In the genomic region with DNA sequence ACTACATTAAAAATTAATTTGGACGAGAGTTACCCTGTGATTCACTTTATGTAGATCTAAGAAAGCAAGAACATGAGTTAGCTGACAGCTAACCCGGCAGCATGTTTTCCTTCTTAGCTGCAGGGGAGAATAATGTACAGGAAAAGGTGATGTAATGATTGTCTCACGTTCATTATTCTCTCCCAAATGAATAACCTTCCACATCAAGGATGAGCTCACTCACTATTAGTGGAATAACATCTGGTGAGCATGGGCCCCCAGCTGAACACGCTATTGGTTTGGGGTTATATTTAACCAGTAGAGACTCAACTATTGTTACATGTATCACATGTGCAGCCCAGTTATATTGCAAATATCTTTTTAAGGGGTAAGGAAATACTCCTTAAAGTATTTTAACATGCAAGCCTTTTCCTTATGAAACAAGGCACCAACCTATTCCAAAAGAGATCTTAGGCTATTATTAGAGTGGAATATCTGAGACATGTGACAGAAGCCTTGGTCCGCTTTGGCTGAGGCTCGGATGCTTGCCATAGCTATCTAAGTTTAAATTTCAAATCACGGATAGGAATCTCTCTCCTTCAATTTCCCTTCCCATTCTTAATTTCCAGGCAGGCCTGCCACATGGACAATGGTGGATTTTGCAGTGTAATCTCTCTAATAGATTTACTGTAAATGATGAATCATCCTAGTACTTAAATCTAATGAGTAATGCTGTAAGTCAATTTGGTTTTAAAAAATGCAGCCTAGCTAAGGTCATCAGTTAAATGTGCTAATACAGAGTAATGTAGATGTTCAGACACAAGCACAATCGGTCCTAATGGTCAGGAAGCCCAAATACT, we compare ENCODE assay signal across 16 cellular contexts.
DNase-seq lines count a peak whose midpoint lies in the region; ATAC-seq and TF ChIP-seq lines count a peak whose summit lies in the region.
"Had no signal": no experiment of that assay in that cellular context is flagged by ENCODE, and none has a peak within 500 bp of the region (broad histone marks: within the 10 kb centered on the region; RNA-seq: fewer than 3 reads in every experiment).

No MANE protein-coding gene starts in this region.

- H3K4me1 ChIP-seq in left ventricle myocardium inferior (peaks cover 46% of the 10 kb centered on the region), aorta (ENCODE audit: control insufficient read depth in 1 of 2, insufficient read depth in 2 of 2, low read length in 2 of 2) (peaks cover 2 to 5% of the 10 kb centered on the region in 2 donors)

- TF ChIP-seq CTCF in left ventricle myocardium inferior (IDR thresholded peaks at IDR 0.05; ENCODE audit: borderline replicate concordance), result no peak

- H3K27ac ChIP-seq in left ventricle myocardium inferior (replicated peaks) (peak overlapping the region; percentile 62), aorta (ENCODE audit: low read depth in 1 of 2, low read length in 2 of 2) (no peak overlapping the region)
- H3K27ac ChIP-seq: transverse colon had no signal

- peak; percentile 77 for ATAC-seq in Right ventricle myocardium superior (ENCODE audit: poor library complexity)
- no peak for ATAC-seq in Right ventricle myocardium inferior
- ATAC-seq in aorta (ENCODE audit: low FRiP score), result peak; percentile 15
- ATAC-seq in GM19395 (IDR thresholded peaks at IDR 0.05; ENCODE audit: unreplicated experiment), result no peak
- ATAC-seq: activated T-cell treated with anti-CD3 and anti-CD28 coated beads, Interleukin-2, amount 50 U/mL, for 4 hours had no signal

- intact Hi-C loops in Right ventricle myocardium superior (cut with DNase I), result no loop called here
- intact Hi-C loops in Right ventricle myocardium inferior (cut with DNase I), result no loop called here
- intact Hi-C loops in left ventricle myocardium inferior (cut with micrococcal nuclease), result no loop called here
- intact Hi-C loops in aorta (cut with DNase I), result no loop called here

- H3K27me3 ChIP-seq in left ventricle myocardium inferior (ENCODE audit: low read depth), result no peaks in the 10 kb centered on the region
- no peaks in the 10 kb centered on the region for H3K27me3 ChIP-seq in aorta (ENCODE audit: control insufficient read depth in 1 of 2, insufficient read depth in 2 of 2, low read length in 1 of 2)
- H3K27me3 ChIP-seq: transverse colon had no signal

- H3K4me3 ChIP-seq in left ventricle myocardium inferior (peak overlapping the region; percentile 3), aorta (ENCODE audit: low read length in 2 of 2) (no peak overlapping the region)
- H3K4me3 ChIP-seq: transverse colon had no signal

- H3K36me3 ChIP-seq in left ventricle myocardium inferior, result no peaks in the 10 kb centered on the region
- no peaks in the 10 kb centered on the region for H3K36me3 ChIP-seq in aorta (ENCODE audit: control insufficient read depth in 1 of 2, insufficient read depth in 2 of 2, low read length in 1 of 2)
- H3K36me3 ChIP-seq: transverse colon had no signal

- no peaks in the 10 kb centered on the region for H3K9me3 ChIP-seq in left ventricle myocardium inferior (replicated peaks)
- H3K9me3 ChIP-seq in aorta (ENCODE audit: control insufficient read depth, low read length), result no peaks in the 10 kb centered on the region
- H3K9me3 ChIP-seq: transverse colon had no signal

- 21 to 22% methylated on average over 8 of the region's 8 CpGs for WGBS in aorta, 2 donors

- DNase-seq in Right ventricle myocardium superior, result no peak
- no peak for DNase-seq in Right ventricle myocardium inferior (ENCODE audit: missing footprints)
- DNase-seq in amniotic stem cell (lab: John Stamatoyannopoulos, UW), result peak; percentile 49
- no peak for DNase-seq in left ventricle myocardium inferior
- DNase-seq in aorta, result no peak
- DNase-seq in stimulated activated CD8-positive, alpha-beta memory T cell treated with anti-CD3 and anti-CD28 coated beads, Interleukin-4, amount 100 ng/mL, for 48 hours, result no peak
- no peak for DNase-seq in NOMO-1 (lab: John Stamatoyannopoulos, UW; ENCODE audit: unreplicated experiment in 2 of 2)
- DNase-seq: activated T-cell treated with anti-CD3 and anti-CD28 coated beads, Interleukin-2, amount 50 U/mL, for 4 hours; AML-193; effector CD8-positive, alpha-beta T cell; GOT3; NCI-H2029 treated with DMSO at 0.1 percent for 48 hours; stimulated activated CD4-positive, alpha-beta T cell treated with anti-CD3 and anti-CD28 coated beads, Interleukin-2, amount 100 ng/mL, for 24 hours; T1000; transverse colon had no signal

Comparison
In these comparisons a context has a peak if more than half of its experiments do, and no peak if none do; other contexts are left out.
1. ATAC-seq: peak in Right ventricle myocardium superior (single experiment) and aorta (single experiment); none in Right ventricle myocardium inferior (single experiment) and GM19395 (single experiment).